ENCODE assay signal across 8 cellular contexts in the genomic region with DNA sequence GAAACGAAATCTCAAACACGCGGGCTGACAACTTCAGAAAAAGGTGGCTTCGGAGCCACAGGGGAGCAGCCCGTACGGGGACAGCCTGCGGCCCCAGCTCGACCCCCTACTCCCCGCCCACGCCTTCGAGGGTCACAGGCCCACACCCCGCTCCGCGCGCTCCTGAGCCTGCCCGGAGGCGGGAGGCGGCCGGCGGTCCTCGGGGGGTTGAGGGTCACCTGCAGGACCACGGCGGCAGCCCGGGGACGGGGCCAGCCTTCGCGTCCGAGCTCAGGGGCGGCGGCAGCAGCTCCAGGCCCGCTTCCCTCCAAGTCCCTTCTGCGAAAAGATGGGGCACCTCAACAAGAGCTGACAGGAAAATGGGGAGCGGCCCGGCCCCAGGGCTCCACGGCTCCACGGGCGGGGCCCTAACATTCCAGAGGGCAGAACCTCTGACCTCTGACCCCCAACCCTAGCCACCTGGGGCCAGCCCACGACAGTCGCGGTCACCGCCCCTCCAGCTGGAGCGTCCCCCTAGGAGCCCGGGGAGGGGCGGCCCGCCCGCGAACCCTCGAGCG. TPM values are rescaled to one million over a fixed set of nuclear protein-coding genes. Genes with fewer than 3 reads are reported as not detected.
DNase-seq lines count a peak whose midpoint lies in the region; ATAC-seq, FAIRE-seq and TF ChIP-seq lines count a peak whose summit lies in the region.

No MANE protein-coding gene starts in this region.

- H3K36me3 Mint-ChIP-seq in naive thymus-derived CD4-positive, alpha-beta T cell: peaks cover 0 to 10% (median 6%) of the 10 kb centered on the region in 5 donors

- peak overlapping the region; percentile 86 for H3K4me2 ChIP-seq in endothelial cell of umbilical vein (ENCODE audit: insufficient read depth, low read length)

- H3K9me3 ChIP-seq in Peyer's patch (no peaks in the 10 kb centered on the region), endothelial cell of umbilical vein (replicated peaks; ENCODE audit: control insufficient read depth, insufficient read depth, low read length) (no peaks in the 10 kb centered on the region)
- H3K9me3 ChIP-seq in naive thymus-derived CD4-positive, alpha-beta T cell (ENCODE audit: control insufficient read depth in 2 of 3, low read length in 3 of 3): no peaks in the 10 kb centered on the region

- no peak for TF ChIP-seq CTCF in Peyer's patch (IDR thresholded peaks at IDR 0.05)
- TF ChIP-seq CTCF in endothelial cell of umbilical vein (IDR thresholded peaks at IDR 0.05; ENCODE audit: extremely low read depth in 1 of 2, insufficient read depth in 1 of 2, low read depth in 1 of 2, low read length in 2 of 2): no peak

- no peaks in the 10 kb centered on the region for H3K79me2 ChIP-seq in endothelial cell of umbilical vein (ENCODE audit: control insufficient read depth, insufficient read depth, low read length)

- H3K36me3 ChIP-seq in Peyer's patch: peaks cover 0 to 18% (median 0%) of the 10 kb centered on the region in 3 donors
- H3K36me3 ChIP-seq in endothelial cell of umbilical vein (ENCODE audit: control insufficient read depth in 2 of 2, extremely low read depth in 1 of 2, insufficient read depth in 2 of 2, low read length in 2 of 2): no peaks in the 10 kb centered on the region
- peaks cover 0 to 21% (median 8%) of the 10 kb centered on the region in 3 experiments for H3K36me3 ChIP-seq in naive thymus-derived CD4-positive, alpha-beta T cell (ENCODE audit: control insufficient read depth in 2 of 3, insufficient read depth in 3 of 3, low read length in 3 of 3)

- no TSS peak for BruUV-seq in endothelial cell of umbilical vein (replicated peaks; lab: Mats Ljungman, UMichigan)

- H3K27ac Mint-ChIP-seq in naive thymus-derived CD4-positive, alpha-beta T cell: peak overlapping the region; percentile 40 to 91 (median 78)

- no peaks in the 10 kb centered on the region for H3K27me3 Mint-ChIP-seq in naive thymus-derived CD4-positive, alpha-beta T cell

- FAIRE-seq in endothelial cell of umbilical vein (lab: Jason Lieb, UNC): no peak

- peaks cover 0 to 11% (median 1%) of the 10 kb centered on the region in 4 donors for H3K4me1 ChIP-seq in Peyer's patch
- peaks cover 5% of the 10 kb centered on the region for H3K4me1 ChIP-seq in endothelial cell of umbilical vein (ENCODE audit: control insufficient read depth, extremely low read depth, insufficient read depth, low read length)
- H3K4me1 ChIP-seq in naive thymus-derived CD4-positive, alpha-beta T cell (ENCODE audit: control insufficient read depth in 2 of 2, insufficient read depth in 2 of 2, low read length in 2 of 2): peaks cover 10 to 13% of the 10 kb centered on the region in 2 donors

- peak; percentile 18 to 22 for DNase-seq in activated CD4-positive, alpha-beta T cell treated with anti-CD3 and anti-CD28 coated beads for 4 hours
- DNase-seq in activated CD4-positive, alpha-beta T cell treated with anti-CD3 and anti-CD28 coated beads for 1 hour: no peak
- DNase-seq in Peyer's patch (no peak), endothelial cell of umbilical vein (ENCODE audit: low read depth, low spot score) (no peak), cerebellar cortex (ENCODE audit: low spot score) (no peak)
- DNase-seq in naive thymus-derived CD4-positive, alpha-beta T cell: peak in 1 of 9 donors; percentile 42

- peak; percentile 35 for ATAC-seq in HG02840 (IDR thresholded peaks at IDR 0.05; ENCODE audit: low FRiP score, unreplicated experiment)
- ATAC-seq in naive thymus-derived CD4-positive, alpha-beta T cell: no peak
- no peak for ATAC-seq in HG02870 (IDR thresholded peaks at IDR 0.05; ENCODE audit: unreplicated experiment)

- H3K27me3 ChIP-seq in Peyer's patch: no peaks in the 10 kb centered on the region
- no peaks in the 10 kb centered on the region for H3K27me3 ChIP-seq in endothelial cell of umbilical vein (ENCODE audit: control insufficient read depth in 2 of 2, insufficient read depth in 2 of 2, low read length in 2 of 2)
- no peaks in the 10 kb centered on the region for H3K27me3 ChIP-seq in naive thymus-derived CD4-positive, alpha-beta T cell (ENCODE audit: control insufficient read depth in 2 of 2, insufficient read depth in 2 of 2, low read length in 2 of 2)

- peak overlapping the region; percentile 80 for H3K9ac ChIP-seq in endothelial cell of umbilical vein (replicated peaks; ENCODE audit: extremely low read depth, insufficient read depth, low read length)

- H3K27ac ChIP-seq in Peyer's patch: peak overlapping the region; percentile 77 to 94 (median 89)
- peak overlapping the region; percentile 21 for H3K27ac ChIP-seq in endothelial cell of umbilical vein (ENCODE audit: insufficient read depth, low read depth, low read length)
- peak overlapping the region; percentile 64 for H3K27ac ChIP-seq in naive thymus-derived CD4-positive, alpha-beta T cell (ENCODE audit: low read depth, low read length)

- CTCF ChIA-PET in endothelial cell of umbilical vein (lab: Charles Lee): interaction anchor here (0.6 to 6.8 kb wide), 17 partner anchors 11 to 627 kb away, joined by 3 to 71 read pairs (median 3); no protein-coding TSS in a partner anchor
- CTCF ChIA-PET in naive thymus-derived CD4-positive, alpha-beta T cell (lab: Charles Lee): interaction anchor here (0.6 to 3.5 kb wide), 7 partner anchors 14 to 459 kb away, joined by 3 to 16 read pairs (median 3); no protein-coding TSS in a partner anchor

- peaks cover 0 to 1% (median 0%) of the 10 kb centered on the region in 11 donors for H3K9me3 Mint-ChIP-seq in naive thymus-derived CD4-positive, alpha-beta T cell

- TF ChIP-seq POLR2A in Peyer's patch (IDR thresholded peaks at IDR 0.05) (no peak), endothelial cell of umbilical vein (IDR thresholded peaks at IDR 0.05; ENCODE audit: low read depth, low read length) (no peak)

- intact Hi-C loops in endothelial cell of umbilical vein (cut with micrococcal nuclease): loop anchor here (1.0 to 2.0 kb wide), 4 partner anchors 22 to 628 kb away; partner anchors contain the start of gene SYNM
- intact Hi-C loops in naive thymus-derived CD4-positive, alpha-beta T cell (cut with micrococcal nuclease): loop anchor here (1.0 to 5.0 kb wide), 13 partner anchors 12 to 1084 kb away; partner anchors contain the start of genes ASB7 (in 2 of the 2), LINS1 (in 2 of the 2), LRRC28 (in 2 of the 2) and MEF2A (in 2 of the 2)

- peak overlapping the region; percentile 81 to 92 (median 88) for H3K4me3 Mint-ChIP-seq in naive thymus-derived CD4-positive, alpha-beta T cell

- no peaks in the 10 kb centered on the region for H4K20me1 ChIP-seq in endothelial cell of umbilical vein (replicated peaks; ENCODE audit: control insufficient read depth, extremely low read depth, insufficient read depth, low read length)

- no peaks in the 10 kb centered on the region for H3K9me1 ChIP-seq in endothelial cell of umbilical vein (replicated peaks; ENCODE audit: control insufficient read depth, extremely low read depth, insufficient read depth, low read length)

- dilution Hi-C loops in endothelial cell of umbilical vein (cut with MboI; ENCODE audit: extremely low pct_ligation_motif_present, low sequenced_read_pairs): no loop called here

- POLR2A ChIA-PET in endothelial cell of umbilical vein (lab: Charles Lee): interaction anchor here (0.6 to 1.6 kb wide), 7 partner anchors 10 to 481 kb away, joined by 3 to 9 read pairs (median 3); partner anchors contain the start of gene LRRC28
- POLR2A ChIA-PET in naive thymus-derived CD4-positive, alpha-beta T cell (lab: Charles Lee): interaction anchor here (0.6 to 2.4 kb wide), 16 partner anchors 9 to 665 kb away, joined by 3 to 13 read pairs (median 4); partner anchors contain the start of genes LRRC28 and MEF2A

- peaks cover 5 to 36% (median 27%) of the 10 kb centered on the region in 7 donors for H3K4me1 Mint-ChIP-seq in naive thymus-derived CD4-positive, alpha-beta T cell

- H3K4me3 ChIP-seq in Peyer's patch (peak overlapping the region; percentile 79 to 99 (median 90)), endothelial cell of umbilical vein (replicated peaks in 1 of 3; ENCODE audit: insufficient read depth in 1 of 3, low read depth in 1 of 3, low read length in 3 of 3) (peak overlapping the region; percentile 63 to 79 (median 71))
- peak overlapping the region; percentile 70 for H3K4me3 ChIP-seq in naive thymus-derived CD4-positive, alpha-beta T cell (ENCODE audit: low read length)

- H2AFZ ChIP-seq in endothelial cell of umbilical vein (ENCODE audit: low read depth, low read length): peak overlapping the region; percentile 81

TF ChIP-seq in endothelial cell of umbilical vein, 7 proteins besides CTCF, POLR2A, EP300 and RAD21:
- TF ChIP-seq MYC (IDR thresholded peaks at IDR 0.05; ENCODE audit: low read depth, low read length) (no peak), POLR2AphosphoS5 (IDR thresholded peaks at IDR 0.05; ENCODE audit: insufficient read depth, low read depth, low read length) (no peak), JUN (IDR thresholded peaks at IDR 0.05; ENCODE audit: borderline replicate concordance, insufficient read depth, insufficient read length, low read depth) (no peak), FOS (IDR thresholded peaks at IDR 0.05; ENCODE audit: borderline replicate concordance, insufficient read depth, low read length) (no peak), GATA2 (IDR thresholded peaks at IDR 0.05; ENCODE audit: insufficient read depth, insufficient read length, low read depth, low read length) (no peak), EZH2 (IDR thresholded peaks at IDR 0.05; ENCODE audit: borderline replicate concordance, low read depth, low read length, severe bottlenecking) (no peak)
- TF ChIP-seq, protein P1, sequence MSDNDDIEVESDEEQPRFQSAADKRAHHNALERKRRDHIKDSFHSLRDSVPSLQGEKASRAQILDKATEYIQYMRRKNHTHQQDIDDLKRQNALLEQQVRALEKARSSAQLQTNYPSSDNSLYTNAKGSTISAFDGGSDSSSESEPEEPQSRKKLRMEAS (IDR thresholded peaks at IDR 0.05; ENCODE audit: insufficient read depth, insufficient read length): no peak

RNA-seq across cellular contexts. Expression of gene LYSMD4, which starts 0.4 kb away (rescaled TPM):
- total RNA-seq in Peyer's patch (10 to 100 TPM in 3 of 4 donors, 1 to 10 TPM in 1; 8.3 to 39.9 (median 18.6) TPM), endothelial cell of umbilical vein (7.0 and 8.4 TPM in 2 replicates)
- polyA plus RNA-seq in endothelial cell of umbilical vein: 6.9 and 7.1 TPM in 2 replicates
- 5.1 and 6.4 TPM in 2 replicates for polyA plus RNA-seq in endothelial cell of umbilical vein (2011; cell fraction: cytosol; rRNA removed)
- polyA plus RNA-seq in endothelial cell of umbilical vein (2011; cell fraction: nucleus; rRNA removed): 15.1 and 16.9 TPM in 2 replicates
- 4.2 and 7.1 TPM in 2 replicates for polyA plus RNA-seq in endothelial cell of umbilical vein (2012)
- polyA minus RNA-seq in endothelial cell of umbilical vein: 6.5 and 8.5 TPM in 2 replicates
- 4.9 TPM for polyA minus RNA-seq in endothelial cell of umbilical vein (2011; cell fraction: cytosol; rRNA and poly(A)+ RNA removed)
- 5.0 and 6.2 TPM in 2 replicates for polyA minus RNA-seq in endothelial cell of umbilical vein (2011; cell fraction: nucleus; rRNA and poly(A)+ RNA removed)
- 10 to 100 TPM in 4 of 5 experiments, 1 to 10 TPM in 1; 7.9 to 22.4 (median 15.4) TPM for total RNA-seq in naive thymus-derived CD4-positive, alpha-beta T cell
- 1 to 10 TPM; 8.3 to 8.8 TPM for polyA plus RNA-seq in naive thymus-derived CD4-positive, alpha-beta T cell

Comparison
In these comparisons a context has a peak if more than half of its experiments do, and no peak if none do; other contexts are left out.
1. DNase-seq: peak in activated CD4-positive, alpha-beta T cell treated with anti-CD3 and anti-CD28 coated beads for 4 hours (2 of 2); none in activated CD4-positive, alpha-beta T cell treated with anti-CD3 and anti-CD28 coated beads for 1 hour (single experiment), Peyer's patch (0 of 3), endothelial cell of umbilical vein (single experiment) and cerebellar cortex (single experiment).
2. H3K27ac ChIP-seq: peak in every context shown above with its lines; median percentile 89 in Peyer's patch; 64 in naive thymus-derived CD4-positive, alpha-beta T cell; 21 in endothelial cell of umbilical vein.
3. Peak in every context shown above with its lines, with median percentiles within 50 percentile points of each other: H3K4me3 ChIP-seq.